Comparison of ENCODE assay signal across 25 cellular contexts in genomic region chr7:155714702-155715101, GRCh38.
DNase-seq lines count a peak whose midpoint lies in the region; ATAC-seq and TF ChIP-seq lines count a peak whose summit lies in the region.
"Had no signal": no experiment of that assay in that cellular context is flagged by ENCODE, and none has a peak within 500 bp of the region (broad histone marks: within the 10 kb centered on the region; RNA-seq: fewer than 3 reads in every experiment).

No MANE protein-coding gene starts in this region.

- TF ChIP-seq CTCF in left ventricle myocardium inferior (IDR thresholded peaks at IDR 0.05; ENCODE audit: borderline replicate concordance) = no peak

- H3K4me1 ChIP-seq in left ventricle myocardium inferior = peaks cover 20% of the 10 kb centered on the region
- H3K4me1 ChIP-seq: HAP-1, suprapubic skin had no signal

- H3K4me3 ChIP-seq in left ventricle myocardium inferior = no peak overlapping the region
- H3K4me3 ChIP-seq: coronary artery, HAP-1, suprapubic skin, vagina had no signal

- peaks cover 51% of the 10 kb centered on the region for H3K36me3 ChIP-seq in left ventricle myocardium inferior

- H3K4me3 Mint-ChIP-seq in T-helper 17 cell (peak overlapping the region; percentile 83), immature natural killer cell (no peak overlapping the region)
- no peak overlapping the region for H3K4me3 Mint-ChIP-seq in stimulated activated naive B cell treated with anti-CD40 and anti-IgM and Interleukin-4, amounts not matched to agents 10 μg/mL and 1 μg/mL and 100 μg/mL, for 72 hours
- H3K4me3 Mint-ChIP-seq: activated T-helper 1 cell treated with anti-CD3 and anti-CD28 coated beads, Interleukin-12 subunit alpha, Interleukin-12 subunit beta, Interleukin-2, Interleukin-4 antibody, amounts not matched to agents 30 ng/mL and 10 ng/mL and 1 ng/mL, durations not matched to agents 14 hours and 24 hours and 36 hours; CD4-positive, alpha-beta memory T cell; natural killer cell treated with Interleukin-12 subunit alpha and Interleukin-12 subunit beta and Interleukin-15 and Interleukin-18, amount 100 ng/mL, for 72 hours had no signal

- H3K9me3 ChIP-seq in left ventricle myocardium inferior (replicated peaks) = no peaks in the 10 kb centered on the region
- no peaks in the 10 kb centered on the region for H3K9me3 ChIP-seq in T-helper 17 cell (ENCODE audit: control insufficient read depth, low read length, poor library complexity, severe bottlenecking)
- H3K9me3 ChIP-seq: HAP-1, suprapubic skin, vagina had no signal

- ATAC-seq in Right ventricle myocardium inferior (peak; percentile 28), T-helper 17 cell (no peak), GM18873 (IDR thresholded peaks at IDR 0.05; ENCODE audit: low FRiP score, unreplicated experiment) (no peak)
- no peak for ATAC-seq in stimulated activated naive B cell treated with anti-CD40 and anti-IgM and Interleukin-4, amounts not matched to agents 10 μg/mL and 1 μg/mL and 100 μg/mL, for 72 hours (replicated peaks)
- ATAC-seq: sciatic nerve had no signal

- no peaks in the 10 kb centered on the region for H3K27me3 Mint-ChIP-seq in T-helper 17 cell
- peaks cover 0 to 5% (median 4%) of the 10 kb centered on the region in 3 donors for H3K27me3 Mint-ChIP-seq in immature natural killer cell (ENCODE audit: low read depth in 3 of 3)
- H3K27me3 Mint-ChIP-seq in stimulated activated naive B cell treated with anti-CD40 and anti-IgM and Interleukin-4, amounts not matched to agents 10 μg/mL and 1 μg/mL and 100 μg/mL, for 72 hours = no peaks in the 10 kb centered on the region
- H3K27me3 Mint-ChIP-seq: CD4-positive, alpha-beta memory T cell; natural killer cell treated with Interleukin-12 subunit alpha and Interleukin-12 subunit beta and Interleukin-15 and Interleukin-18, amount 100 ng/mL, for 72 hours had no signal

- peaks cover 21% of the 10 kb centered on the region for H3K36me3 Mint-ChIP-seq in T-helper 17 cell (ENCODE audit: low read depth)
- H3K36me3 Mint-ChIP-seq in immature natural killer cell = peaks cover 4 to 21% (median 21%) of the 10 kb centered on the region in 3 donors
- peaks cover 34 to 49% of the 10 kb centered on the region in 2 donors for H3K36me3 Mint-ChIP-seq in stimulated activated naive B cell treated with anti-CD40 and anti-IgM and Interleukin-4, amounts not matched to agents 10 μg/mL and 1 μg/mL and 100 μg/mL, for 72 hours
- H3K36me3 Mint-ChIP-seq: natural killer cell treated with Interleukin-12 subunit alpha and Interleukin-12 subunit beta and Interleukin-15 and Interleukin-18, amount 100 ng/mL, for 72 hours had no signal

- H3K27ac ChIP-seq in left ventricle myocardium inferior (replicated peaks) = no peak overlapping the region
- H3K27ac ChIP-seq: coronary artery, parathyroid adenoma, suprapubic skin, vagina had no signal

- intact Hi-C loops in Right ventricle myocardium inferior (cut with DNase I) (no loop called here), left ventricle myocardium inferior (cut with micrococcal nuclease) (no loop called here)

- H3K4me1 Mint-ChIP-seq in T-helper 17 cell (peaks cover 39% of the 10 kb centered on the region), immature natural killer cell (peaks cover 28 to 53% of the 10 kb centered on the region in 2 donors)
- peaks cover 36 to 40% of the 10 kb centered on the region in 2 donors for H3K4me1 Mint-ChIP-seq in stimulated activated naive B cell treated with anti-CD40 and anti-IgM and Interleukin-4, amounts not matched to agents 10 μg/mL and 1 μg/mL and 100 μg/mL, for 72 hours

- DNase-seq in Right ventricle myocardium inferior (ENCODE audit: missing footprints) (no peak), left ventricle myocardium inferior (no peak), T-helper 17 cell (no peak), immature natural killer cell (no peak), NCI-H510A (lab: John Stamatoyannopoulos, UW) (no peak), mesenteric fat pad (ENCODE audit: low spot score) (no peak)
- DNase-seq in stimulated activated naive B cell treated with anti-CD40 and anti-IgM and Interleukin-4, amounts not matched to agents 10 μg/mL and 1 μg/mL and 100 μg/mL, for 72 hours = no peak
- DNase-seq: activated CD4-positive, CD25-positive, alpha-beta regulatory T cell treated with anti-CD3 and anti-CD28 coated beads, Interleukin-2, amount 50 U/mL, for 72 hours; CD4-positive, alpha-beta memory T cell; DMS 273 treated with DMSO at 0.1 percent for 48 hours; KBM-7; kidney glomerular epithelial cell; mesendoderm; NCI-H2171 treated with DMSO at 0.1 percent for 48 hours; NCI-H526 treated with DMSO at 0.1 percent for 48 hours; RPMI8226 had no signal

- H3K27me3 ChIP-seq in left ventricle myocardium inferior (ENCODE audit: low read depth) = no peaks in the 10 kb centered on the region
- H3K27me3 ChIP-seq: suprapubic skin, vagina had no signal

- no peaks in the 10 kb centered on the region for H3K9me3 Mint-ChIP-seq in immature natural killer cell
- no peaks in the 10 kb centered on the region for H3K9me3 Mint-ChIP-seq in stimulated activated naive B cell treated with anti-CD40 and anti-IgM and Interleukin-4, amounts not matched to agents 10 μg/mL and 1 μg/mL and 100 μg/mL, for 72 hours
- H3K9me3 Mint-ChIP-seq: activated T-helper 1 cell treated with anti-CD3 and anti-CD28 coated beads, Interleukin-12 subunit alpha, Interleukin-12 subunit beta, Interleukin-2, Interleukin-4 antibody, amounts not matched to agents 30 ng/mL and 10 ng/mL and 1 ng/mL, durations not matched to agents 14 hours and 24 hours and 36 hours; natural killer cell treated with Interleukin-12 subunit alpha and Interleukin-12 subunit beta and Interleukin-15 and Interleukin-18, amount 100 ng/mL, for 72 hours had no signal

- no peak overlapping the region for H3K27ac Mint-ChIP-seq in T-helper 17 cell
- H3K27ac Mint-ChIP-seq in immature natural killer cell = peak overlapping the region in 4 of 6 donors; percentile 36 to 51 (median 36)
- peak overlapping the region; percentile 42 for H3K27ac Mint-ChIP-seq in stimulated activated naive B cell treated with anti-CD40 and anti-IgM and Interleukin-4, amounts not matched to agents 10 μg/mL and 1 μg/mL and 100 μg/mL, for 72 hours
- H3K27ac Mint-ChIP-seq: activated T-helper 1 cell treated with anti-CD3 and anti-CD28 coated beads, Interleukin-12 subunit alpha, Interleukin-12 subunit beta, Interleukin-2, Interleukin-4 antibody, amounts not matched to agents 30 ng/mL and 10 ng/mL and 1 ng/mL, durations not matched to agents 14 hours and 24 hours and 36 hours had no signal
